In the genomic region with DNA sequence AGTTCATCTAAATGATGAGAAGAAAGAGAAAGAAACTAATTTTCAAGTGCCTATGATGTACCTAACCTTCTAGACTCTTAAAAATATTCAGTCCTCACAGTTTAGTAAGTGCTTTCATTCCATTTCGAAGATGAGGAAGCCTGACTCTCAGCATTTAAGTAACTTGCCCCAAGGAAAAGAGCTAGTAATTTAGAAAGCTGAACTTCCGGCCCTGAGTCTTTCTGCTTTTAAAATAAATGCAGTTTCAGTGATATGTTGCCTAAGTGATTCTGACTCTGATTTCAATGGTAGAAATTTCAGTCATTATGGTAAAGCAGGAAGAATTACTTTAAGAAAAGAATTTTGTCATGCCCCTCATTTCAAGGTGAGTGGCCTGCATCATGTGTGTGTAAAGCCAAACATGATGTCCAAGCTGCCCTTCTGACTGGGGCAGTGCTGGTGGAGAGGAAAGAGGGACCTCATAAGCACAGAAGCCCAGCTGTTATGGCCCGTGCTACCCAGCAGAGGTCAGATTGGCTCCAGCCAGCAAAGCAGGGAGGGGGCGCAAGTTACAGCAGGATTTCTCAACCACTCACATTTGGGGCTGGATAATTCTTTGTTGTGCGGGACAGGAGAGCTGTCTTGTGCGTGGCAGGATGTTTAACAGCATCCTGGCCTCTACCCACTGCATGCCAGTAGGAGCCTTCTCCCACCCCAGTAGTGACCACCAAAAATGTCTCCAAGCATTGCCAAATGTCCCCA, we compare ENCODE assay signal across 9 cellular contexts. TPM values are rescaled to one million over a fixed set of nuclear protein-coding genes. Genes with fewer than 3 reads are reported as not detected.
DNase-seq lines count a peak whose midpoint lies in the region; ATAC-seq and TF ChIP-seq lines count a peak whose summit lies in the region.
"Had no signal": no experiment of that assay in that cellular context is flagged by ENCODE, and none has a peak within 500 bp of the region (broad histone marks: within the 10 kb centered on the region; RNA-seq: fewer than 3 reads in every experiment).

No MANE protein-coding gene starts in this region.

- H3F3A ChIP-seq in MM.1S (ENCODE audit: insufficient read depth, low read length) = no peaks in the 10 kb centered on the region

- H3K27me3 Mint-ChIP-seq in endothelial cell (ENCODE audit: unreplicated experiment) (no peaks in the 10 kb centered on the region), neural crest cell (ENCODE audit: low read depth) (no peaks in the 10 kb centered on the region)

- H3K36me3 Mint-ChIP-seq in endothelial cell (ENCODE audit: low read depth, unreplicated experiment) (no peaks in the 10 kb centered on the region), neural crest cell (ENCODE audit: low read depth) (no peaks in the 10 kb centered on the region)

- no peak overlapping the region for H3K27ac Mint-ChIP-seq in endothelial cell (ENCODE audit: unreplicated experiment)
- H3K27ac Mint-ChIP-seq in neural crest cell (ENCODE audit: unreplicated experiment) = no peak overlapping the region

- H3K9me3 Mint-ChIP-seq in endothelial cell (ENCODE audit: unreplicated experiment) (no peaks in the 10 kb centered on the region), neural crest cell (peaks cover 2% of the 10 kb centered on the region)

- H3K79me2 ChIP-seq in MM.1S (ENCODE audit: low read length) = no peaks in the 10 kb centered on the region

- no peak overlapping the region for H3K9ac ChIP-seq in MM.1S (ENCODE audit: low read length)

- H3K4me2 ChIP-seq in MM.1S (ENCODE audit: low read depth, low read length) = no peak overlapping the region

- no peak overlapping the region for H3K4me3 ChIP-seq in MM.1S (ENCODE audit: low read length)
- H3K4me3 ChIP-seq: lung had no signal

- no peak overlapping the region for H3K27ac ChIP-seq in MM.1S (ENCODE audit: low read length)

- H3K9me2 ChIP-seq in MM.1S (replicated peaks; ENCODE audit: insufficient read depth, low read length) = no peaks in the 10 kb centered on the region

- H3K4me1 Mint-ChIP-seq in endothelial cell (ENCODE audit: unreplicated experiment) = no peaks in the 10 kb centered on the region
- peaks cover 29% of the 10 kb centered on the region for H3K4me1 Mint-ChIP-seq in neural crest cell

- peaks cover under 1% of the 10 kb centered on the region; the same call in 1 of the 2 replicates for H3K27me3 ChIP-seq in MM.1S (replicated peaks; ENCODE audit: insufficient read depth, low read length)

- TF ChIP-seq CTCF in MM.1S (IDR thresholded peaks at IDR 0.05; ENCODE audit: low read length) (peak; percentile 38), endothelial cell (IDR thresholded peaks at IDR 0.05; ENCODE audit: unreplicated experiment) (peak; percentile 45), neural crest cell (conservative IDR thresholded peaks at IDR 0.05) (peak; percentile 51)

- H3K9me3 ChIP-seq in MM.1S (replicated peaks; ENCODE audit: insufficient read depth, low read length) = no peaks in the 10 kb centered on the region

- ATAC-seq in HG03521 (IDR thresholded peaks at IDR 0.05; ENCODE audit: unreplicated experiment) = no peak

- H4K20me1 ChIP-seq in MM.1S (ENCODE audit: insufficient read depth, low read length) = no peaks in the 10 kb centered on the region

- H3K36me3 ChIP-seq in MM.1S (replicated peaks; ENCODE audit: insufficient read depth, low read length) = no peaks in the 10 kb centered on the region

- no peak overlapping the region for H2AFZ ChIP-seq in MM.1S (ENCODE audit: low read length)

- H3K4me1 ChIP-seq in MM.1S (ENCODE audit: low read length) = no peaks in the 10 kb centered on the region

- H3K4me3 Mint-ChIP-seq in endothelial cell (ENCODE audit: unreplicated experiment) (no peak overlapping the region), neural crest cell (no peak overlapping the region)

- DNase-seq in GM03348 (ENCODE audit: low spot score) = peak; percentile 67
- no peak for DNase-seq in MM.1S
- peak; percentile 60 for DNase-seq in endothelial cell (ENCODE audit: low spot score)
- DNase-seq in neural crest cell (ENCODE audit: low read depth, low spot score) = peak; percentile 29
- DNase-seq in NCI-H510A (lab: John Stamatoyannopoulos, UW) = no peak
- no peak for DNase-seq in A172 (ENCODE audit: low spot score)
- no peak for DNase-seq in activated CD4-positive, alpha-beta T cell treated with anti-CD3 and anti-CD28 coated beads for 48 hours

RNA-seq across cellular contexts. Expression of gene ATP1A4, which starts 10.7 kb away (rescaled TPM):
- total RNA-seq in endothelial cell (ENCODE audit: unreplicated experiment) = not detected
- 0.20 and 0.35 TPM in 2 replicates for total RNA-seq in neural crest cell
- not detected in 2 replicates for total RNA-seq in A172 (2014; rRNA removed; shearing (Covaris generic))

RNA-seq across cellular contexts. Expression of gene CASQ1, which starts 28.2 kb away (rescaled TPM):
- not detected for total RNA-seq in endothelial cell (ENCODE audit: unreplicated experiment)
- 0.16 and 0.26 TPM in 2 replicates for total RNA-seq in neural crest cell
- total RNA-seq in A172 (2014; rRNA removed; shearing (Covaris generic)) = 0.22 and 0.60 TPM in 2 replicates

RNA-seq across cellular contexts. Expression of gene PEA15, which starts 43.0 kb away (rescaled TPM):
- total RNA-seq in endothelial cell (ENCODE audit: unreplicated experiment) (593 TPM), neural crest cell (113 and 117 TPM in 2 replicates)
- total RNA-seq in A172 (2014; rRNA removed; shearing (Covaris generic)) = 194 and 307 TPM in 2 replicates

RNA-seq across cellular contexts. Expression of gene ATP1A2, which starts 46.6 kb away (rescaled TPM):
- total RNA-seq in endothelial cell (ENCODE audit: unreplicated experiment) (0.49 TPM), neural crest cell (93.6 and 101 TPM in 2 replicates)
- total RNA-seq in A172 (2014; rRNA removed; shearing (Covaris generic)) = 0.22 and 0.84 TPM in 2 replicates

Comparison
In these comparisons a context has a peak if more than half of its experiments do, and no peak if none do; other contexts are left out.
1. DNase-seq: peak in GM03348 (single experiment), endothelial cell (single experiment) and neural crest cell (single experiment); none in MM.1S (single experiment), NCI-H510A (single experiment), A172 (single experiment) and activated CD4-positive, alpha-beta T cell treated with anti-CD3 and anti-CD28 coated beads for 48 hours (single experiment).
2. Peak in every context shown above with its lines, with median percentiles within 50 percentile points of each other: CTCF ChIP-seq.